Comparison of ENCODE assay signal across 8 cellular contexts in the genomic region with DNA sequence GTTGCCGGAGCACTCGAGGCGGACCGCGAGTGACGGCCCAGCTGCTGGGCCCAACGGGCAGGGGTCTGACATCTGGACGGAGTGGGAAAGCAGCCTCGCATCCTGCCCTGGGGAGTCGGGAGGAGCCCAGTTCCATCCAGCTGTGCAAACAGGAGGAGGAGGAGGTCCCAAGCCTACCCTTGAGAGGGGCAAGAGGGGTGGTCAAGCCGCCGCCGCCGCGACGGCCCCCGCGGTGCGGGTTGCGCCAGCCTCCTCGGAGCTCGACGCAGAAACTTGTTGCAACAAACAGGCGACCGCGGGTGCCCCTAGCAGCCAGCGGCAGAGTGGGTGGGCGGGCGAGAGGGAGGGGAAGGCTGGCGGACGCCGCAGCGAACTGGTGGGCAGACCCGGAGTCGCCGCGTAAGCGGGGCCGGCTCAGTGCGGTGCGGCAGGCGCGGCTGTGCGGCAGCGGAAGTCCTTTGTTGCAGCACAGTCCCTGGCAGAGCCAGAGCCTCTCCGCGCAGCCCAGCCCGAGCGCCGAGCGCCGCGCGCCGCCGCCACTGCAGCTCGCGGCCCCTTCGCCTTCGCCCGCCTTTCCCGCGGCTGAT. TPM values are rescaled to one million over a fixed set of nuclear protein-coding genes. Genes with fewer than 3 reads are reported as not detected.
DNase-seq lines count a peak whose midpoint lies in the region; ATAC-seq and TF ChIP-seq lines count a peak whose summit lies in the region.

A gene with protein sequence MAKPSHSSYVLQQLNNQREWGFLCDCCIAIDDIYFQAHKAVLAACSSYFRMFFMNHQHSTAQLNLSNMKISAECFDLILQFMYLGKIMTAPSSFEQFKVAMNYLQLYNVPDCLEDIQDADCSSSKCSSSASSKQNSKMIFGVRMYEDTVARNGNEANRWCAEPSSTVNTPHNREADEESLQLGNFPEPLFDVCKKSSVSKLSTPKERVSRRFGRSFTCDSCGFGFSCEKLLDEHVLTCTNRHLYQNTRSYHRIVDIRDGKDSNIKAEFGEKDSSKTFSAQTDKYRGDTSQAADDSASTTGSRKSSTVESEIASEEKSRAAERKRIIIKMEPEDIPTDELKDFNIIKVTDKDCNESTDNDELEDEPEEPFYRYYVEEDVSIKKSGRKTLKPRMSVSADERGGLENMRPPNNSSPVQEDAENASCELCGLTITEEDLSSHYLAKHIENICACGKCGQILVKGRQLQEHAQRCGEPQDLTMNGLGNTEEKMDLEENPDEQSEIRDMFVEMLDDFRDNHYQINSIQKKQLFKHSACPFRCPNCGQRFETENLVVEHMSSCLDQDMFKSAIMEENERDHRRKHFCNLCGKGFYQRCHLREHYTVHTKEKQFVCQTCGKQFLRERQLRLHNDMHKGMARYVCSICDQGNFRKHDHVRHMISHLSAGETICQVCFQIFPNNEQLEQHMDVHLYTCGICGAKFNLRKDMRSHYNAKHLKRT (plus strand): TSS at position 461 of the 587 bp plus-strand sequence. CDS start 16,735 bp downstream, outside the sequence.

- DNase-seq in Caki2 (ENCODE audit: low read depth) (peak; percentile 85), LoVo (ENCODE audit: low spot score) (peak; percentile 76), SHP77 treated with DMSO at 0.1 percent for 48 hours (lab: John Stamatoyannopoulos, UW) (peak; percentile 59), activated gamma-delta T cell (lab: John Stamatoyannopoulos, UW) (peak; percentile 90), fibroblast of villous mesenchyme (ENCODE audit: low read depth) (peak; percentile 91), neural crest cell (ENCODE audit: low read depth, low spot score) (peak; percentile 70)
- DNase-seq in stimulated activated naive CD8-positive, alpha-beta T cell treated with anti-CD3 and anti-CD28 coated beads, Interleukin-15, amount 100 ng/mL, for 72 hours = peak; percentile 92 to 94

- ATAC-seq in GM21619 (IDR thresholded peaks at IDR 0.05; ENCODE audit: unreplicated experiment) = peak; percentile 25
- peak; percentile 73 for ATAC-seq in stimulated activated naive CD8-positive, alpha-beta T cell treated with anti-CD3 and anti-CD28 coated beads, Interleukin-15, amount 100 ng/mL, for 72 hours

- H3K36me3 Mint-ChIP-seq in neural crest cell (ENCODE audit: low read depth) = no peaks in the 10 kb centered on the region

- peak within 1 kb of the TSS; percentile 99 for H3K27ac Mint-ChIP-seq in neural crest cell (ENCODE audit: unreplicated experiment)
- peak within 1 kb of the TSS; percentile 99 to 100 for H3K27ac Mint-ChIP-seq in stimulated activated naive CD8-positive, alpha-beta T cell treated with anti-CD3 and anti-CD28 coated beads, Interleukin-15, amount 100 ng/mL, for 72 hours

- peak within 1 kb of the TSS; percentile 95 for H3K4me3 ChIP-seq in fibroblast of villous mesenchyme (ENCODE audit: low read depth, low read length)

- H3K4me1 Mint-ChIP-seq in neural crest cell = peaks cover 59% of the 10 kb centered on the region
- peaks cover 53% of the 10 kb centered on the region for H3K4me1 Mint-ChIP-seq in stimulated activated naive CD8-positive, alpha-beta T cell treated with anti-CD3 and anti-CD28 coated beads, Interleukin-15, amount 100 ng/mL, for 72 hours

- TF ChIP-seq CTCF in fibroblast of villous mesenchyme (IDR thresholded peaks at IDR 0.05; ENCODE audit: insufficient read depth, low read depth, low read length) (no peak), neural crest cell (conservative IDR thresholded peaks at IDR 0.05) (no peak)

- in situ Hi-C loops in Caki2 (cut with HindIII; ENCODE audit: low pct_unique_long_range_greater_than_20kb, low sequenced_read_pairs) = no loop called here

- H3K9me3 Mint-ChIP-seq in neural crest cell = no peaks in the 10 kb centered on the region
- no peaks in the 10 kb centered on the region for H3K9me3 Mint-ChIP-seq in stimulated activated naive CD8-positive, alpha-beta T cell treated with anti-CD3 and anti-CD28 coated beads, Interleukin-15, amount 100 ng/mL, for 72 hours

- H3K4me3 Mint-ChIP-seq in neural crest cell = peak within 1 kb of the TSS; percentile 95
- peak within 1 kb of the TSS; percentile 90 for H3K4me3 Mint-ChIP-seq in stimulated activated naive CD8-positive, alpha-beta T cell treated with anti-CD3 and anti-CD28 coated beads, Interleukin-15, amount 100 ng/mL, for 72 hours

- H3K27me3 Mint-ChIP-seq in neural crest cell (ENCODE audit: low read depth) = no peaks in the 10 kb centered on the region
- no peaks in the 10 kb centered on the region for H3K27me3 Mint-ChIP-seq in stimulated activated naive CD8-positive, alpha-beta T cell treated with anti-CD3 and anti-CD28 coated beads, Interleukin-15, amount 100 ng/mL, for 72 hours

RNA-seq across cellular contexts. Expression of the gene that starts here (rescaled TPM):
- 20.2 and 36.6 TPM in 2 replicates for total RNA-seq in Caki2 (2014; rRNA removed; shearing (Covaris generic); ENCODE audit: low replicate concordance)
- total RNA-seq in fibroblast of villous mesenchyme (52.8 and 83.8 TPM in 2 replicates), neural crest cell (36.0 and 41.4 TPM in 2 replicates)

Comparison
In these comparisons a context has a peak if more than half of its experiments do, and no peak if none do; other contexts are left out.
1. Peak in every context shown above with its lines: DNase-seq, ATAC-seq and H3K4me3 ChIP-seq.